1 cellular context compared by ENCODE assay signal in genomic region chr21:30979054-30979453, GRCh38.
TF ChIP-seq lines count a peak whose summit lies in the region.

No MANE protein-coding gene starts in this region.

TF ChIP-seq in GM23338, 12 proteins besides CTCF, POLR2A, EP300 and RAD21 (continued from another document):
- TF ChIP-seq ZNF462 (CRISPR knock-in tag; IDR thresholded peaks at IDR 0.05): no peak
